ENCODE assay signal across 21 cellular contexts in the genomic region with DNA sequence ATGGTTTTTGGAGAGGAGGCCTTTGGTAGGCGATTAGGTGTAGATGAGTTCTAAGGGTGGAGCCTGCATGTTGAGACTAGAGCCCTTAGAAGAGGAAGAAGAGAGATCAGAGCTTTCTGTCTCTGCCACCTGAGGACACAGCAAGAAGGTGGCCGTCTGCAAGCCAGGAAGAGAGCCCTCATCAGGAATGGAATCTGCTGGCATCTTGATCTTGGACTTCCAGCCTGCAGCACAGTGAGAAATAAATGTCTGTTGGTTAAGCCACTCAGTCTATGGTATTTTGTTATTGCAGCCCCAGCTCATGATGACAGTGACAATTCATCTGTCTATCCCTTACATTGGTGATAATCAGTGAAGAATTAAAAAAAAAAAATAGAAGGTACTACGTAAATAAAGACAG.
"Had no signal": no experiment of that assay in that cellular context is flagged by ENCODE, and none has a peak within 500 bp of the region (broad histone marks: within the 10 kb centered on the region; RNA-seq: fewer than 3 reads in every experiment).

No MANE protein-coding gene starts in this region.

- H3K36me3 ChIP-seq: esophagus muscularis mucosa, gastroesophageal sphincter, left ventricle myocardium inferior, lower lobe of right lung, right lobe of liver, upper lobe of left lung, uterus had no signal

- H3K9me3 Mint-ChIP-seq: memory B cell, nephron had no signal

- FAIRE-seq: endometrium had no signal

- DNase-seq: effector memory CD4-positive, alpha-beta T cell; glutamatergic neuron; islet precursor cell; left ventricle myocardium inferior; lower lobe of right lung; midbrain; occipital lobe; psoas muscle; retina; right lobe of liver; stimulated activated CD4-positive, alpha-beta T cell treated with anti-CD3 and anti-CD28 coated beads, Interleukin-12 subunit alpha, Interleukin-12 subunit beta, amount 100 ng/mL, for 4 hours; stimulated activated naive CD4-positive, alpha-beta T cell treated with Interleukin-2 at 50 U/mL for 16 hours; upper lobe of left lung; uterus had no signal

- H3K9me3 ChIP-seq: esophagus muscularis mucosa, gastroesophageal sphincter, left ventricle myocardium inferior, lower lobe of right lung, psoas muscle, right lobe of liver, upper lobe of left lung, uterus had no signal

- H3K27me3 ChIP-seq: esophagus muscularis mucosa, gastroesophageal sphincter, right lobe of liver, upper lobe of left lung, uterus had no signal

- H3K27ac ChIP-seq: epithelial cell of prostate, esophagus muscularis mucosa, gastroesophageal sphincter, left ventricle myocardium inferior, lower lobe of right lung, psoas muscle, right lobe of liver, skin epidermis, upper lobe of left lung, uterus had no signal

- H3K4me1 ChIP-seq: left ventricle myocardium inferior, psoas muscle, right lobe of liver, uterus had no signal

- H3K36me3 Mint-ChIP-seq: memory B cell had no signal

- H3K27ac Mint-ChIP-seq: memory B cell, nephron had no signal

- ATAC-seq: gastroesophageal sphincter, lower lobe of right lung, psoas muscle, right lobe of liver had no signal

- H3K4me3 ChIP-seq: esophagus muscularis mucosa, gastroesophageal sphincter, left ventricle myocardium inferior, lower lobe of right lung, psoas muscle, right lobe of liver, skin epidermis, upper lobe of left lung, uterus had no signal

- H3K4me3 Mint-ChIP-seq: memory B cell, nephron had no signal
